In genomic region chr9:7147136-7148090, GRCh38 we compare ENCODE assay signal across 14 cellular contexts.
DNase-seq lines count a peak whose midpoint lies in the region; ATAC-seq lines count a peak whose summit lies in the region.
"Had no signal": no experiment of that assay in that cellular context is flagged by ENCODE, and none has a peak within 500 bp of the region (broad histone marks: within the 10 kb centered on the region; RNA-seq: fewer than 3 reads in every experiment).

No MANE protein-coding gene starts in this region.

- H3K18ac ChIP-seq in trophoblast cell (ENCODE audit: low read length) = peak overlapping the region; percentile 44

- H3K4me3 Mint-ChIP-seq in CD4-positive, alpha-beta memory T cell = no peak overlapping the region

- H2BK12ac ChIP-seq in trophoblast cell (ENCODE audit: low read length) = peak overlapping the region; percentile 97

- H3K27ac Mint-ChIP-seq in CD4-positive, alpha-beta memory T cell = peak overlapping the region in 4 of 7 donors; percentile 6 to 68 (median 24)

- peaks cover 6% of the 10 kb centered on the region for H3K79me2 ChIP-seq in trophoblast cell (ENCODE audit: control insufficient read depth, insufficient read depth, low read length, poor library complexity)

- WGBS in trophoblast cell (ENCODE audit: extremely low coverage, insufficient coverage, insufficient read length) = no CpG with 5 or more reads among the region's 14 CpGs

- H3K9me3 ChIP-seq in CD4-positive, alpha-beta memory T cell (ENCODE audit: control insufficient read depth in 1 of 2, low read length in 2 of 2) = no peaks in the 10 kb centered on the region
- H3K9me3 ChIP-seq in trophoblast cell (ENCODE audit: insufficient read depth, low read depth, low read length) = peaks cover 3% of the 10 kb centered on the region

- peak overlapping the region; percentile 53 for H2AK5ac ChIP-seq in trophoblast cell (ENCODE audit: low read length)

- H3K4me3 ChIP-seq in CD4-positive, alpha-beta memory T cell (ENCODE audit: low read length in 2 of 2) = no peak overlapping the region
- H3K4me3 ChIP-seq in trophoblast cell (ENCODE audit: low read depth, low read length) = no peak overlapping the region

- H3K4me1 Mint-ChIP-seq in CD4-positive, alpha-beta memory T cell = peaks cover 32 to 60% (median 43%) of the 10 kb centered on the region in 4 donors

- peak overlapping the region; percentile 74 for H2BK5ac ChIP-seq in trophoblast cell (ENCODE audit: low read depth, low read length, poor library complexity)

- peak overlapping the region; percentile 28 for H3K4me2 ChIP-seq in trophoblast cell (ENCODE audit: low read length)

- peak overlapping the region; percentile 70 for H4K8ac ChIP-seq in trophoblast cell (ENCODE audit: low read depth, low read length)

- peak overlapping the region; percentile 64 for H3K14ac ChIP-seq in trophoblast cell (ENCODE audit: low read length)

- H2AFZ ChIP-seq in trophoblast cell (ENCODE audit: insufficient read depth, low read length, poor library complexity) = no peak overlapping the region

- H3K27me3 Mint-ChIP-seq in CD4-positive, alpha-beta memory T cell = no peaks in the 10 kb centered on the region

- no peak overlapping the region for H3K27ac ChIP-seq in CD4-positive, alpha-beta memory T cell (ENCODE audit: low read depth, low read length)
- H3K27ac ChIP-seq in trophoblast cell (ENCODE audit: low read depth, low read length) = peak overlapping the region; percentile 81

- no peaks in the 10 kb centered on the region for H3K36me3 ChIP-seq in CD4-positive, alpha-beta memory T cell (ENCODE audit: insufficient read depth, low read length)
- no peaks in the 10 kb centered on the region for H3K36me3 ChIP-seq in trophoblast cell (ENCODE audit: control insufficient read depth in 1 of 2, insufficient read depth in 2 of 2, low read length in 2 of 2)

- H4K91ac ChIP-seq in trophoblast cell (ENCODE audit: low read depth, low read length) = peak overlapping the region; percentile 82

- peaks cover 32% of the 10 kb centered on the region for H3K4me1 ChIP-seq in CD4-positive, alpha-beta memory T cell (ENCODE audit: insufficient read depth, low read length)
- H3K4me1 ChIP-seq in trophoblast cell (ENCODE audit: control insufficient read depth in 1 of 2, insufficient read depth in 2 of 2, low read length in 2 of 2) = peaks cover 37 to 43% of the 10 kb centered on the region in 2 experiments

- no peak overlapping the region for H3K9ac ChIP-seq in trophoblast cell (ENCODE audit: low read length)

- ATAC-seq in left cardiac atrium = peak; percentile 83 to 86
- ATAC-seq: Panc1 had no signal

- H3K4ac ChIP-seq in trophoblast cell (ENCODE audit: low read depth, low read length) = peak overlapping the region; percentile 30

- H4K12ac ChIP-seq in trophoblast cell (ENCODE audit: low read depth, low read length) = no peak overlapping the region

- H3K79me1 ChIP-seq in trophoblast cell (ENCODE audit: low read length) = peaks cover 50% of the 10 kb centered on the region

- CTCF ChIA-PET in CD4-positive, alpha-beta memory T cell (lab: Charles Lee; ENCODE audit: partially characterized antibody) = interaction anchor here (1.5 kb wide), 1 partner anchor 95 kb away, joined by 4 read pairs; no protein-coding TSS in a partner anchor

- peak overlapping the region; percentile 80 for H2BK120ac ChIP-seq in trophoblast cell (ENCODE audit: insufficient read depth, low read length, poor library complexity)

- peaks cover 39 to 40% of the 10 kb centered on the region in 2 donors for H3K36me3 Mint-ChIP-seq in CD4-positive, alpha-beta memory T cell

- H3K9me3 Mint-ChIP-seq in CD4-positive, alpha-beta memory T cell = no peaks in the 10 kb centered on the region

- H3K23ac ChIP-seq in trophoblast cell (ENCODE audit: low read length) = no peak overlapping the region

- POLR2A ChIA-PET in CD4-positive, alpha-beta memory T cell (lab: Charles Lee; ENCODE audit: partially characterized antibody) = no interaction called here

- no peaks in the 10 kb centered on the region for H3K27me3 ChIP-seq in CD4-positive, alpha-beta memory T cell (ENCODE audit: insufficient read depth, low read length)
- H3K27me3 ChIP-seq in trophoblast cell (ENCODE audit: insufficient read depth, low read length) = no peaks in the 10 kb centered on the region

- no peak for DNase-seq in CD4-positive, alpha-beta memory T cell
- DNase-seq in brain pericyte (ENCODE audit: low read depth, low spot score) (peak; percentile 63), left cardiac atrium (peak; percentile 69), trophoblast cell (no peak), DMS79 (lab: John Stamatoyannopoulos, UW) (no peak), middle frontal gyrus (ENCODE audit: extremely low spot score, low spot score) (no peak), NCI-H187 treated with DMSO at 0.1 percent for 48 hours (lab: John Stamatoyannopoulos, UW) (no peak), GM03348 (ENCODE audit: low spot score) (no peak)
- DNase-seq: activated T-cell treated with anti-CD3 and anti-CD28 coated beads for 4 hours, amniotic stem cell, HCEC 1CT, NCI-H1436 treated with DMSO at 0.1 percent for 48 hours, NCI-H510A had no signal

- intact Hi-C loops in CD4-positive, alpha-beta memory T cell (cut with micrococcal nuclease) = no loop called here
- intact Hi-C loops in left cardiac atrium (cut with DNase I) = no loop called here

Comparison
In these comparisons a context has a peak if more than half of its experiments do, and no peak if none do; other contexts are left out.
1. DNase-seq: peak in brain pericyte (single experiment) and left cardiac atrium (single experiment); none in CD4-positive, alpha-beta memory T cell (0 of 5), trophoblast cell (0 of 2), DMS79 (single experiment), middle frontal gyrus (single experiment), NCI-H187 treated with DMSO at 0.1 percent for 48 hours (single experiment) and GM03348 (single experiment).